ENCODE assay signal across 17 cellular contexts in the genomic region with DNA sequence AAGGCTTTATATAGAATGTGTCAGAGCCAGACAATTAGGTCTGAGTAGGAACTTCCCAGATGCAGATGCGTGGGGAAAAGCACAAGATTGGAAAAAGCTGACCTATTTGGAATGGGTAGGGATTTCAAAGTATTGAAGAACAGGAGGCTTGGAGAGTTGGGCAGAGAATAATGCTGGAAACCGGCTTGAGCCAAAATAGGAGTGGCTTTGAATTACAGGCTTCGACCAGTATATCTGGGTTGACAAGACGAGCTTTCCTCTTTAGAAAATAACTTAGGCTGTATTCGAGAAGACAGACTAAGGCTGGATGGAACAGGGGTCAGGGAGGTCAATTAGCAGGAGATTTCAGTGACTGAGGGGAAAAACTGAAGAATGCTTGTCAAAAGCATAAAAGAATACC.
"Had no signal": no experiment of that assay in that cellular context is flagged by ENCODE, and none has a peak within 500 bp of the region (broad histone marks: within the 10 kb centered on the region; RNA-seq: fewer than 3 reads in every experiment).

No MANE protein-coding gene starts in this region.

- H3K9me3 ChIP-seq: esophagus squamous epithelium, lower lobe of right lung, mucosa of descending colon, pancreas, thyroid gland, uterus had no signal

- DNase-seq: activated CD4-positive, alpha-beta T cell treated with anti-CD3 and anti-CD28 coated beads for 48 hours; activated naive CD4-positive, alpha-beta T cell treated with anti-CD3 and anti-CD28 coated beads, Interleukin-2, amount 10 ng/mL, durations not matched to agents 7 days and 5 days; adrenal gland; esophagus squamous epithelium; foreskin melanocyte; lower lobe of right lung; mucosa of descending colon; natural killer cell; pancreas; thyroid gland; uterus had no signal

- H3K27ac ChIP-seq: adrenal gland, esophagus squamous epithelium, lower lobe of right lung, pancreas, thyroid gland, uterus had no signal

- H3K4me3 ChIP-seq: adrenal gland, esophagus squamous epithelium, lower lobe of right lung, mucosa of descending colon, pancreas, smooth muscle cell, thyroid gland, uterus had no signal

- H3K36me3 Mint-ChIP-seq: activated naive CD4-positive, alpha-beta T cell treated with anti-CD3 and anti-CD28 coated beads, Interleukin-2, amount 10 ng/mL, durations not matched to agents 7 days and 5 days; natural killer cell had no signal

- H3K36me3 ChIP-seq: adrenal gland, pancreas, thyroid gland, uterus had no signal

- H3K27ac Mint-ChIP-seq: activated naive CD4-positive, alpha-beta T cell treated with anti-CD3 and anti-CD28 coated beads, Interleukin-2, amount 10 ng/mL, durations not matched to agents 7 days and 5 days; activated T-helper 1 cell treated with anti-CD3 and anti-CD28 coated beads, Interleukin-12 subunit alpha, Interleukin-12 subunit beta, Interleukin-2, Interleukin-4 antibody, amounts not matched to agents 30 ng/mL and 10 ng/mL and 1 ng/mL, durations not matched to agents 14 hours and 24 hours and 36 hours; dendritic cell treated with granulocyte-macrophage colony-stimulating factor and Interleukin-4, amounts not matched to agents 40 ng/mL and 50 ng/mL, for 4 days; natural killer cell; stimulated activated effector memory CD8-positive, alpha-beta T cell treated with anti-CD3 and anti-CD28 coated beads, Interleukin-12 subunit alpha, Interleukin-12 subunit beta, amount 100 ng/mL, for 72 hours; T-helper 1 cell treated with Interleukin-12 subunit alpha and Interleukin-12 subunit beta and Interleukin-4 antibody, amounts not matched to agents 30 μg/mL and 1 μg/mL, for 36 hours had no signal

- H3K27me3 Mint-ChIP-seq: activated naive CD4-positive, alpha-beta T cell treated with anti-CD3 and anti-CD28 coated beads, Interleukin-2, amount 10 ng/mL, durations not matched to agents 7 days and 5 days; central memory CD8-positive, alpha-beta T cell; dendritic cell treated with granulocyte-macrophage colony-stimulating factor and Interleukin-4, amounts not matched to agents 40 ng/mL and 50 ng/mL, for 4 days had no signal

- H3K4me3 Mint-ChIP-seq: activated naive CD4-positive, alpha-beta T cell treated with anti-CD3 and anti-CD28 coated beads, Interleukin-2, amount 10 ng/mL, durations not matched to agents 7 days and 5 days; activated T-helper 1 cell treated with anti-CD3 and anti-CD28 coated beads, Interleukin-12 subunit alpha, Interleukin-12 subunit beta, Interleukin-2, Interleukin-4 antibody, amounts not matched to agents 30 ng/mL and 10 ng/mL and 1 ng/mL, durations not matched to agents 14 hours and 24 hours and 36 hours; central memory CD8-positive, alpha-beta T cell; dendritic cell treated with granulocyte-macrophage colony-stimulating factor and Interleukin-4, amounts not matched to agents 40 ng/mL and 50 ng/mL, for 4 days; natural killer cell; stimulated activated effector memory CD8-positive, alpha-beta T cell treated with anti-CD3 and anti-CD28 coated beads, Interleukin-12 subunit alpha, Interleukin-12 subunit beta, amount 100 ng/mL, for 72 hours; T-helper 1 cell treated with Interleukin-12 subunit alpha and Interleukin-12 subunit beta and Interleukin-4 antibody, amounts not matched to agents 30 μg/mL and 1 μg/mL, for 36 hours had no signal

- H3K27me3 ChIP-seq: adrenal gland, esophagus squamous epithelium, pancreas, thyroid gland, uterus had no signal

- H3K4me1 Mint-ChIP-seq: activated naive CD4-positive, alpha-beta T cell treated with anti-CD3 and anti-CD28 coated beads, Interleukin-2, amount 10 ng/mL, durations not matched to agents 7 days and 5 days; central memory CD8-positive, alpha-beta T cell; stimulated activated effector memory CD8-positive, alpha-beta T cell treated with anti-CD3 and anti-CD28 coated beads, Interleukin-12 subunit alpha, Interleukin-12 subunit beta, amount 100 ng/mL, for 72 hours had no signal

- ATAC-seq: lower lobe of right lung; mucosa of descending colon; natural killer cell; pancreas; stimulated activated effector memory CD8-positive, alpha-beta T cell treated with anti-CD3 and anti-CD28 coated beads, Interleukin-12 subunit alpha, Interleukin-12 subunit beta, amount 100 ng/mL, for 72 hours had no signal

- H3K4me1 ChIP-seq: adrenal gland, lower lobe of right lung, pancreas, thyroid gland, uterus had no signal

- H3K9me3 Mint-ChIP-seq: activated naive CD4-positive, alpha-beta T cell treated with anti-CD3 and anti-CD28 coated beads, Interleukin-2, amount 10 ng/mL, durations not matched to agents 7 days and 5 days; activated T-helper 1 cell treated with anti-CD3 and anti-CD28 coated beads, Interleukin-12 subunit alpha, Interleukin-12 subunit beta, Interleukin-2, Interleukin-4 antibody, amounts not matched to agents 30 ng/mL and 10 ng/mL and 1 ng/mL, durations not matched to agents 14 hours and 24 hours and 36 hours; central memory CD8-positive, alpha-beta T cell; dendritic cell treated with granulocyte-macrophage colony-stimulating factor and Interleukin-4, amounts not matched to agents 40 ng/mL and 50 ng/mL, for 4 days; natural killer cell; stimulated activated effector memory CD8-positive, alpha-beta T cell treated with anti-CD3 and anti-CD28 coated beads, Interleukin-12 subunit alpha, Interleukin-12 subunit beta, amount 100 ng/mL, for 72 hours; T-helper 1 cell treated with Interleukin-12 subunit alpha and Interleukin-12 subunit beta and Interleukin-4 antibody, amounts not matched to agents 30 μg/mL and 1 μg/mL, for 36 hours had no signal

- H3K4me2 ChIP-seq: smooth muscle cell had no signal
